18 cellular contexts compared by ENCODE assay signal in the genomic region with DNA sequence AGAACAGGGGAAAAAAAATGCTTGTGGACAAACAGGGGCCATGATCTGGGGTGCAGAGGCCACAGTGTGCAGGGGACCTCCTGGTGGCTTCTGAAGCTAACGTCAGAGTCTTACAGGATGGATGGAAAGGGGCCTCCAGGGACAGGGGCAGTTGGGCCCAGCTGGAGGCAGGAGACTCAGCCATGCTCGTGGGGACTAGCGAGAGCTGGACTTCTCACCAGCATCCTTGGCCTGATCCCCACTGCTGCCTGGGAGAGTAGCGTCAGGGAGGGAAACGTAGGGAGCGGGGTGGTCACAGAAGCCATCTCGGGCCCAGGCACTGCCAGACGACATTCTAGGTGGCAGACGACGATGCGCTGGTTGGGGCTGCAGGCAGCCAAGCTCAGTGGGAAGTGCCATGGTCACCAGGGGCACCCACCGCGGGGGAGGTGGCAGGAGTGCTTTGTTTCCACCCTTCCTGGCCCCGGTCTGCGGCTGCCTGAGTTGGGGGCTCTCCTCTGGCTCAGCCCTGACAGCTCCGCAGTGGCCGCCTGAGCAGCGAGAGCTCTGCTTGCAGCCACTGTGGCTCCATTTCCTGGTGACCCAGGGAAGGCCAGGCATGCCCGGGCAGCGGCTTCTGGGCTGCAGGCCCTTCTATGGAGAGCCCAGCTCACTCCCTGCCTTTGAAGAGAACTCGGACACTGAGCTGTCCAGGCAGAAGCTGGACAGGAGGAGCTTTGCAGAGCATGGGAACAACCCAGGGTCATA. TPM values are rescaled to one million over a fixed set of nuclear protein-coding genes. Genes with fewer than 3 reads are reported as not detected.
A peak's percentile ranks its signal among the peaks of the same experiment; 100 is the strongest.
DNase-seq lines count a peak whose midpoint lies in the region; ATAC-seq and TF ChIP-seq lines count a peak whose summit lies in the region.
"Had no signal": no experiment of that assay in that cellular context is flagged by ENCODE, and none has a peak within 500 bp of the region (broad histone marks: within the 10 kb centered on the region; RNA-seq: fewer than 3 reads in every experiment).

No MANE protein-coding gene starts in this region.

- DNase-seq in activated naive CD4-positive, alpha-beta T cell treated with anti-CD3 and anti-CD28 coated beads, Interleukin-2, amount 10 ng/mL, durations not matched to agents 7 days and 5 days = no peak
- DNase-seq in activated naive CD4-positive, alpha-beta T cell (lab: John Stamatoyannopoulos, UW) = no peak
- DNase-seq in esophagus squamous epithelium (lab: John Stamatoyannopoulos, UW) (no peak), uterus (no peak), MG63 (no peak), endothelial cell (ENCODE audit: low spot score) (no peak)
- DNase-seq: activated CD4-positive, alpha-beta T cell treated with anti-CD3 and anti-CD28 coated beads, Interleukin-2, amount 50 U/mL, for 48 hours; CD4-positive, alpha-beta memory T cell; natural killer cell; NCI-H2029 treated with DMSO at 0.1 percent for 48 hours; NCI-H524 treated with DMSO at 0.1 percent for 48 hours; stimulated activated CD4-positive, alpha-beta T cell treated with anti-CD3 and anti-CD28 coated beads, Interleukin-2, amount 100 ng/mL, for 24 hours; transverse colon had no signal

- no peak overlapping the region for H3K4me3 Mint-ChIP-seq in activated naive CD4-positive, alpha-beta T cell treated with anti-CD3 and anti-CD28 coated beads, Interleukin-2, amount 10 ng/mL, durations not matched to agents 7 days and 5 days
- H3K4me3 Mint-ChIP-seq in nephron = no peak overlapping the region
- no peak overlapping the region for H3K4me3 Mint-ChIP-seq in endothelial cell (ENCODE audit: unreplicated experiment)
- H3K4me3 Mint-ChIP-seq: activated T-helper 17 cell treated with anti-CD3 and anti-CD28 coated beads, Interleukin-2, amount 50 U/mL, for 72 hours; CD4-positive, alpha-beta memory T cell; natural killer cell had no signal

- peaks cover 0 to 54% (median 0%) of the 10 kb centered on the region in 3 donors for H3K36me3 ChIP-seq in esophagus squamous epithelium
- no peaks in the 10 kb centered on the region for H3K36me3 ChIP-seq in uterus
- no peaks in the 10 kb centered on the region; the same call in 1 of the 2 replicates for H3K36me3 ChIP-seq in MG63
- H3K36me3 ChIP-seq: transverse colon had no signal

- no peak for ATAC-seq in HG02678 (IDR thresholded peaks at IDR 0.05; ENCODE audit: unreplicated experiment)
- ATAC-seq: A549; activated T-helper 17 cell treated with anti-CD3 and anti-CD28 coated beads, Interleukin-2, amount 50 U/mL, for 72 hours; natural killer cell had no signal

- H3K27me3 ChIP-seq in esophagus squamous epithelium = no peaks in the 10 kb centered on the region
- H3K27me3 ChIP-seq in uterus = no peaks in the 10 kb centered on the region
- no peaks in the 10 kb centered on the region for H3K27me3 ChIP-seq in MG63
- H3K27me3 ChIP-seq: transverse colon had no signal

- H3K27me3 Mint-ChIP-seq in activated naive CD4-positive, alpha-beta T cell treated with anti-CD3 and anti-CD28 coated beads, Interleukin-2, amount 10 ng/mL, durations not matched to agents 7 days and 5 days = no peaks in the 10 kb centered on the region
- H3K27me3 Mint-ChIP-seq in nephron (ENCODE audit: low read depth) = no peaks in the 10 kb centered on the region
- peaks cover 13% of the 10 kb centered on the region for H3K27me3 Mint-ChIP-seq in endothelial cell (ENCODE audit: unreplicated experiment)
- H3K27me3 Mint-ChIP-seq: activated T-helper 17 cell treated with anti-CD3 and anti-CD28 coated beads, Interleukin-2, amount 50 U/mL, for 72 hours; CD4-positive, alpha-beta memory T cell had no signal

- H3K36me3 Mint-ChIP-seq in activated naive CD4-positive, alpha-beta T cell treated with anti-CD3 and anti-CD28 coated beads, Interleukin-2, amount 10 ng/mL, durations not matched to agents 7 days and 5 days = peaks cover 1% of the 10 kb centered on the region
- H3K36me3 Mint-ChIP-seq in nephron (ENCODE audit: low read depth) = peaks cover 12% of the 10 kb centered on the region
- H3K36me3 Mint-ChIP-seq in endothelial cell (ENCODE audit: low read depth, unreplicated experiment) = peaks cover 10% of the 10 kb centered on the region
- H3K36me3 Mint-ChIP-seq: natural killer cell had no signal

- WGBS in esophagus squamous epithelium, 2 donors = 46 to 81% methylated on average over 2 to 4 of the region's 21 CpGs

- TF ChIP-seq POLR2A in esophagus squamous epithelium (IDR thresholded peaks at IDR 0.05) = no peak
- TF ChIP-seq POLR2A in uterus (IDR thresholded peaks at IDR 0.05) = no peak

- peaks cover 0 to 52% (median 22%) of the 10 kb centered on the region in 3 donors for H3K4me1 ChIP-seq in esophagus squamous epithelium
- no peaks in the 10 kb centered on the region for H3K4me1 ChIP-seq in uterus
- H3K4me1 ChIP-seq: A549, transverse colon had no signal

- H3K9me3 Mint-ChIP-seq in activated naive CD4-positive, alpha-beta T cell treated with anti-CD3 and anti-CD28 coated beads, Interleukin-2, amount 10 ng/mL, durations not matched to agents 7 days and 5 days = no peaks in the 10 kb centered on the region
- H3K9me3 Mint-ChIP-seq in nephron (no peaks in the 10 kb centered on the region), endothelial cell (ENCODE audit: unreplicated experiment) (no peaks in the 10 kb centered on the region)
- H3K9me3 Mint-ChIP-seq: activated T-helper 17 cell treated with anti-CD3 and anti-CD28 coated beads, Interleukin-2, amount 50 U/mL, for 72 hours; CD4-positive, alpha-beta memory T cell; natural killer cell had no signal

- CTCF ChIA-PET in activated naive CD4-positive, alpha-beta T cell treated with anti-CD3 and anti-CD28 coated beads, Interleukin-2, amount 10 ng/mL, durations not matched to agents 7 days and 5 days (lab: Charles Lee) = interaction anchor here (1.9 kb wide), 1 partner anchor 76 kb away, joined by 6 read pairs; no protein-coding TSS in a partner anchor

- H3K4me1 Mint-ChIP-seq in activated naive CD4-positive, alpha-beta T cell treated with anti-CD3 and anti-CD28 coated beads, Interleukin-2, amount 10 ng/mL, durations not matched to agents 7 days and 5 days = no peaks in the 10 kb centered on the region
- H3K4me1 Mint-ChIP-seq in nephron = peaks cover 45% of the 10 kb centered on the region
- H3K4me1 Mint-ChIP-seq in endothelial cell (ENCODE audit: unreplicated experiment) = peaks cover 3% of the 10 kb centered on the region

- H3K4me3 ChIP-seq in esophagus squamous epithelium = no peak overlapping the region
- H3K4me3 ChIP-seq in uterus = no peak overlapping the region
- H3K4me3 ChIP-seq in MG63 = no peak overlapping the region
- H3K4me3 ChIP-seq: A549, GM23248, transverse colon had no signal

- H3K9me3 ChIP-seq in esophagus squamous epithelium = no peaks in the 10 kb centered on the region
- H3K9me3 ChIP-seq in uterus = no peaks in the 10 kb centered on the region
- H3K9me3 ChIP-seq in MG63 = no peaks in the 10 kb centered on the region
- H3K9me3 ChIP-seq: A549, transverse colon had no signal

- TF ChIP-seq CTCF in esophagus squamous epithelium (IDR thresholded peaks at IDR 0.05) (no peak), nephron (IDR thresholded peaks at IDR 0.05; ENCODE audit: unreplicated experiment in 3 of 3) (no peak), uterus (IDR thresholded peaks at IDR 0.05) (no peak), endothelial cell (IDR thresholded peaks at IDR 0.05; ENCODE audit: unreplicated experiment) (no peak)

- H3K27ac Mint-ChIP-seq in activated naive CD4-positive, alpha-beta T cell treated with anti-CD3 and anti-CD28 coated beads, Interleukin-2, amount 10 ng/mL, durations not matched to agents 7 days and 5 days = peak overlapping the region; percentile 45
- H3K27ac Mint-ChIP-seq in nephron (peak overlapping the region; percentile 41 to 82 (median 61)), endothelial cell (ENCODE audit: unreplicated experiment) (no peak overlapping the region)
- H3K27ac Mint-ChIP-seq: natural killer cell had no signal

- intact Hi-C loops in esophagus squamous epithelium (cut with DNase I) (no loop called here), uterus (cut with DNase I; ENCODE audit: low total_unique reads) (no loop called here)

- H3K27ac ChIP-seq in esophagus squamous epithelium (peak overlapping the region in 3 of 4 donors; percentile 59 to 67 (median 62)), uterus (peak overlapping the region; percentile 4 to 5)
- H3K27ac ChIP-seq: GM23248, transverse colon had no signal

RNA-seq across cellular contexts. Expression of a gene that starts 31.0 kb away (rescaled TPM):
- total RNA-seq in esophagus squamous epithelium = 10 to 100 TPM in 1 of 4 donors, 1 to 10 TPM in 3; 3.1 to 11.6 (median 8.1) TPM
- total RNA-seq in uterus = 10 to 100 TPM in 2 of 4 donors, 1 to 10 TPM in 2; 6.2 to 19.5 (median 11.9) TPM
- total RNA-seq in MG63 (2014; rRNA removed; shearing (Covaris generic); ENCODE audit: low replicate concordance) = 8.9 and 9.3 TPM in 2 replicates
- 7.4 TPM for total RNA-seq in endothelial cell (ENCODE audit: unreplicated experiment)
